ENCODE assay signal across 26 cellular contexts in the genomic region with DNA sequence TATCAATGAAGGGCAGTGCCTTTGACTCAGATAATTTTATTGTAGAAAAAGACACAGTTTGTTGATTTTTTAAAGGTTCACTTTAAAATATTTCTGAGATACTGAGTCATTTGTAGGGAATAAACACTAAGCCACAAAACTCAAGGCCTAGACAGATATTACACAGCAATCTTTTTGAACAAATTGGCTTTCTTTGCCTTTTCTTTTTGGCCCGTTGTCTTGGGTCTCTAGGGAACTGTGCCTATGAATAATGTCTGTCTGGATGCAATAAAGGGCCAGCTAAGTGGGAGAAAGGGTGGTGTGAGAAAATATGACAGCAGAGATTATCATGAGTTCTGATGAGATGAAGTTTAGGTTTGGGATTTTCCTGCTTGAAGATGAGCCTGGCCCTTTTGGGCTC.
"Had no signal": no experiment of that assay in that cellular context is flagged by ENCODE, and none has a peak within 500 bp of the region (broad histone marks: within the 10 kb centered on the region; RNA-seq: fewer than 3 reads in every experiment).

No MANE protein-coding gene starts in this region.

- H3K9me3 ChIP-seq: esophagus squamous epithelium, neutrophil, pancreas, right lobe of liver, thyroid gland, vagina had no signal

- ATAC-seq: natural killer cell; right lobe of liver; stimulated activated naive B cell treated with anti-CD40 and anti-IgM and Interleukin-4, amounts not matched to agents 10 μg/mL and 1 μg/mL and 100 μg/mL, for 72 hours had no signal

- H3K27me3 Mint-ChIP-seq: memory B cell; stimulated activated naive B cell treated with anti-CD40 and anti-IgM and Interleukin-4, amounts not matched to agents 10 μg/mL and 1 μg/mL and 100 μg/mL, for 72 hours had no signal

- FAIRE-seq: colon, frontal cortex, pancreas, small intestine had no signal

- H3K4me3 ChIP-seq: esophagus squamous epithelium, lung, pancreas, right lobe of liver, thyroid gland, vagina had no signal

- H3K9me3 Mint-ChIP-seq: endodermal cell, neural crest cell had no signal

- H3K27ac ChIP-seq: epithelial cell of prostate, esophagus squamous epithelium, neutrophil, pancreas, right lobe of liver, thyroid gland, vagina had no signal

- H3K4me3 Mint-ChIP-seq: endodermal cell; immature natural killer cell; memory B cell; natural killer cell; neural crest cell; stimulated activated naive B cell treated with anti-CD40 and anti-IgM and Interleukin-4, amounts not matched to agents 10 μg/mL and 1 μg/mL and 100 μg/mL, for 72 hours; stimulated activated naive CD8-positive, alpha-beta T cell treated with anti-CD3 and anti-CD28 coated beads, Interleukin-15, Interleukin-2, amounts not matched to agents 100 ng/mL and 50 ng/mL, for 24 hours had no signal

- DNase-seq: effector CD8-positive, alpha-beta T cell; endodermal cell; esophagus squamous epithelium; hypothalamus; immature natural killer cell; islet precursor cell; kidney glomerular epithelial cell; natural killer cell; pancreas; retina; right lobe of liver; small intestine; stimulated activated CD4-positive, alpha-beta T cell treated with anti-CD3 and anti-CD28 coated beads, Interleukin-15, amount 100 ng/mL, for 24 hours; stimulated activated CD4-positive, alpha-beta T cell treated with anti-CD3 and anti-CD28 coated beads, Interleukin-2, amount 100 ng/mL, for 48 hours; stimulated activated naive B cell treated with anti-CD40 and anti-IgM and Interleukin-4, amounts not matched to agents 10 μg/mL and 1 μg/mL and 100 μg/mL, for 72 hours; thyroid gland; trophoblast cell had no signal

- H3K36me3 Mint-ChIP-seq: immature natural killer cell; memory B cell; natural killer cell; stimulated activated naive B cell treated with anti-CD40 and anti-IgM and Interleukin-4, amounts not matched to agents 10 μg/mL and 1 μg/mL and 100 μg/mL, for 72 hours had no signal

- H3K27ac Mint-ChIP-seq: endodermal cell; immature natural killer cell; memory B cell; natural killer cell; stimulated activated naive B cell treated with anti-CD40 and anti-IgM and Interleukin-4, amounts not matched to agents 10 μg/mL and 1 μg/mL and 100 μg/mL, for 72 hours; stimulated activated naive CD8-positive, alpha-beta T cell treated with anti-CD3 and anti-CD28 coated beads, Interleukin-15, Interleukin-2, amounts not matched to agents 100 ng/mL and 50 ng/mL, for 24 hours had no signal

- H3K36me3 ChIP-seq: esophagus squamous epithelium, neutrophil, pancreas, right lobe of liver, thyroid gland, vagina had no signal

- H3K4me1 Mint-ChIP-seq: immature natural killer cell; memory B cell; natural killer cell; stimulated activated naive B cell treated with anti-CD40 and anti-IgM and Interleukin-4, amounts not matched to agents 10 μg/mL and 1 μg/mL and 100 μg/mL, for 72 hours had no signal

- H3K4me1 ChIP-seq: esophagus squamous epithelium, pancreas, right lobe of liver, thyroid gland, vagina had no signal

- H3K27me3 ChIP-seq: esophagus squamous epithelium, neutrophil, pancreas, right lobe of liver, thyroid gland, vagina had no signal
